In the genomic region with DNA sequence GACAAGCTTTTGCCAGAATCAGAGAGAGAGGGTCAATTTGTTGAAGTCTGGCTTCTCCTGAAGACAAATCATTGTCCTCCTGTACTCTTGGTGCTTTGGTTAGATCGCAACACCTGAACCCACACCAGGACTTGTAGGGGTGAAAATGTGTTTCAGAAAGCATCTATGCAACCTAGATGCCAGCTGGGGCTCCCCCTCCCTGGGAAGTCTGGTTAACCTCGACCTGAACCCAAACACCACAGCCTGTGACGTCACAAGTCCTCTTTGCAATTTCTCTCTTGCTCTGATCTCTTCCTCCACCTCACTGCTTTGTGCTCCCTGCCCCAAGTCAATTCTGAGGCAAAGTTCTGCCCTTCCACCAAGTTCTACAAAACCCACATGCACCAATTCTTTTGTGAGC, we compare ENCODE assay signal across 1 cellular context.
TF ChIP-seq lines count a peak whose summit lies in the region.

No MANE protein-coding gene starts in this region.

TF ChIP-seq in HepG2, 621 proteins besides CTCF, POLR2A, EP300 and RAD21 (continued from another document):
- TF ChIP-seq, protein P1, sequence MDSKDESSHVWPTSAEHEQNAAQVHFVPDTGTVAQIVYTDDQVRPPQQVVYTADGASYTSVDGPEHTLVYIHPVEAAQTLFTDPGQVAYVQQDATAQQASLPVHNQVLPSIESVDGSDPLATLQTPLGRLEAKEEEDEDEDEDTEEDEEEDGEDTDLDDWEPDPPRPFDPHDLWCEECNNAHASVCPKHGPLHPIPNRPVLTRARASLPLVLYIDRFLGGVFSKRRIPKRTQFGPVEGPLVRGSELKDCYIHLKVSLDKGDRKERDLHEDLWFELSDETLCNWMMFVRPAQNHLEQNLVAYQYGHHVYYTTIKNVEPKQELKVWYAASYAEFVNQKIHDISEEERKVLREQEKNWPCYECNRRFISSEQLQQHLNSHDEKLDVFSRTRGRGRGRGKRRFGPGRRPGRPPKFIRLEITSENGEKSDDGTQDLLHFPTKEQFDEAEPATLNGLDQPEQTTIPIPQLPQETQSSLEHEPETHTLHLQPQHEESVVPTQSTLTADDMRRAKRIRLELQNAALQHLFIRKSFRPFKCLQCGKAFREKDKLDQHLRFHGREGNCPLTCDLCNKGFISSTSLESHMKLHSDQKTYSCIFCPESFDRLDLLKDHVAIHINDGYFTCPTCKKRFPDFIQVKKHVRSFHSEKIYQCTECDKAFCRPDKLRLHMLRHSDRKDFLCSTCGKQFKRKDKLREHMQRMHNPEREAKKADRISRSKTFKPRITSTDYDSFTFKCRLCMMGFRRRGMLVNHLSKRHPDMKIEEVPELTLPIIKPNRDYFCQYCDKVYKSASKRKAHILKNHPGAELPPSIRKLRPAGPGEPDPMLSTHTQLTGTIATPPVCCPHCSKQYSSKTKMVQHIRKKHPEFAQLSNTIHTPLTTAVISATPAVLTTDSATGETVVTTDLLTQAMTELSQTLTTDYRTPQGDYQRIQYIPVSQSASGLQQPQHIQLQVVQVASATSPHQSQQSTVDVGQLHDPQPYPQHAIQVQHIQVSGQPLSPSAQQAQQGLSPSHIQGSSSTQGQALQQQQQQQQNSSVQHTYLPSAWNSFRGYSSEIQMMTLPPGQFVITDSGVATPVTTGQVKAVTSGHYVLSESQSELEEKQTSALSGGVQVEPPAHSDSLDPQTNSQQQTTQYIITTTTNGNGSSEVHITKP (CRISPR knock-in tag; IDR thresholded peaks at IDR 0.05; ENCODE audit: low read depth) = no peak
